20 cellular contexts compared by ENCODE assay signal in the genomic region with DNA sequence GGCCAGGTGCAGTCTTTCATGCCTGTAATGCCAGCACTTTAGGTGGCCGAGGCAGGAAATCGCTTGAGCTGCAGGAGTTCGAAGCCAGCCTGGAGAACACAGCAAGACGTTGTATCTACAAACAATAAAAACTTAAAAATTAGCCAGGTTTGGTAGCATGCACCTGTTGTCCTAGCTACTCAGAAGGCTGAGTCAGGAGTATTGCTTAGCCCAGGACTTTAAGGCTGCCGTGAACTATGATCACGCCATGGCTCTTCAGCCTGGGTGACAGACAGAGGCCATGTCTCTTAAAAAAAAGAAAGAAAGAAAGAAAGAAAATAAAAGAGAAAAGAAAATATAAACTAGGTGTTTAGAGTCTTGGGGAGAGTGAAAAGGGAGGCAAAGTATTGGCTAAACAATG.
DNase-seq lines count a peak whose midpoint lies in the region; ATAC-seq and TF ChIP-seq lines count a peak whose summit lies in the region.
"Had no signal": no experiment of that assay in that cellular context is flagged by ENCODE, and none has a peak within 500 bp of the region (broad histone marks: within the 10 kb centered on the region; RNA-seq: fewer than 3 reads in every experiment).

No MANE protein-coding gene starts in this region.

- no peak overlapping the region for H3K27ac ChIP-seq in GM23338 (ENCODE audit: low read depth)
- peak overlapping the region; percentile 72 to 89 for H3K27ac ChIP-seq in coronary artery
- H3K27ac ChIP-seq: SJCRH30 had no signal

- ATAC-seq in GM23338 (no peak), SK-N-SH treated with all-trans-retinoic acid at 6 μM for 48 hours (no peak)
- ATAC-seq: HepG2, K562 had no signal

- no peak for DNase-seq in GM23338 (ENCODE audit: low spot score)
- peak; percentile 26 for DNase-seq in RPMI8226
- DNase-seq in coronary artery (ENCODE audit: low spot score), result no peak
- no peak for DNase-seq in A172 (ENCODE audit: low spot score)
- no peak for DNase-seq in activated T-helper 2 cell treated with anti-CD3 and anti-CD28 coated beads, Interferon-gamma antibody, Interleukin-2, Interleukin-4, amounts not matched to agents 10 μg/mL and 5 μg/mL and 100 μg/mL, durations not matched to agents 14 hours and 24 hours and 36 hours (ENCODE audit: low spot score)
- no peak for DNase-seq in NOMO-1 treated with DMSO at 0.1 percent for 48 hours (lab: John Stamatoyannopoulos, UW; ENCODE audit: unreplicated experiment)
- DNase-seq: 8988T, Kasumi-1, MV-4-11, NCI-H1105, NCI-H1436 treated with DMSO at 0.1 percent for 48 hours, NCI-H187 treated with DMSO at 0.1 percent for 48 hours, NCI-H2107, NCI-H526 treated with DMSO at 0.1 percent for 48 hours, Peyer's patch, SJCRH30 had no signal

- H3K27me3 Mint-ChIP-seq in GM23338 (ENCODE audit: insufficient read depth, low read depth, poor library complexity) (no peaks in the 10 kb centered on the region), nephron (ENCODE audit: low read depth) (no peaks in the 10 kb centered on the region)
- no peaks in the 10 kb centered on the region for H3K27me3 Mint-ChIP-seq in activated T-helper 2 cell treated with anti-CD3 and anti-CD28 coated beads, Interferon-gamma antibody, Interleukin-2, Interleukin-4, amounts not matched to agents 10 μg/mL and 5 μg/mL and 100 μg/mL, durations not matched to agents 14 hours and 24 hours and 36 hours (ENCODE audit: low read depth)

- H3K36me3 Mint-ChIP-seq in GM23338 (ENCODE audit: low read depth), result peaks cover 5% of the 10 kb centered on the region; the same call in 1 of the 3 replicates
- H3K36me3 Mint-ChIP-seq in nephron (ENCODE audit: low read depth), result peaks cover 7% of the 10 kb centered on the region
- no peaks in the 10 kb centered on the region for H3K36me3 Mint-ChIP-seq in activated T-helper 2 cell treated with anti-CD3 and anti-CD28 coated beads, Interferon-gamma antibody, Interleukin-2, Interleukin-4, amounts not matched to agents 10 μg/mL and 5 μg/mL and 100 μg/mL, durations not matched to agents 14 hours and 24 hours and 36 hours (ENCODE audit: low read depth)

- H3F3A ChIP-seq in GM23338 (replicated peaks; ENCODE audit: low read depth), result no peaks in the 10 kb centered on the region

- no peaks in the 10 kb centered on the region; the same call in 1 of the 2 replicates for H3K9me2 ChIP-seq in GM23338 (ENCODE audit: insufficient read depth)

- H2AFZ ChIP-seq in GM23338, result no peak overlapping the region

- no peak overlapping the region for H3K4me3 Mint-ChIP-seq in GM23338
- no peak overlapping the region for H3K4me3 Mint-ChIP-seq in nephron
- H3K4me3 Mint-ChIP-seq in activated T-helper 2 cell treated with anti-CD3 and anti-CD28 coated beads, Interferon-gamma antibody, Interleukin-2, Interleukin-4, amounts not matched to agents 10 μg/mL and 5 μg/mL and 100 μg/mL, durations not matched to agents 14 hours and 24 hours and 36 hours (ENCODE audit: low read depth), result no peak overlapping the region

- TF ChIP-seq CTCF in GM23338 (conservative IDR thresholded peaks at IDR 0.05; ENCODE audit: low read depth in 2 of 2) (no peak), coronary artery (IDR thresholded peaks at IDR 0.05) (no peak), nephron (IDR thresholded peaks at IDR 0.05; ENCODE audit: unreplicated experiment in 3 of 3) (no peak)

- no peaks in the 10 kb centered on the region for H3K79me2 ChIP-seq in GM23338 (replicated peaks; ENCODE audit: insufficient read depth)

- 0 out of 2 replicates have a peak overlapping the region, but pooled peaks have one; percentile 49 for H3K4me2 ChIP-seq in GM23338

- H3K9me3 Mint-ChIP-seq in GM23338 (peaks cover 15% of the 10 kb centered on the region; the same call in 2 of the 3 replicates), nephron (peaks cover 14% of the 10 kb centered on the region)
- no peaks in the 10 kb centered on the region for H3K9me3 Mint-ChIP-seq in activated T-helper 2 cell treated with anti-CD3 and anti-CD28 coated beads, Interferon-gamma antibody, Interleukin-2, Interleukin-4, amounts not matched to agents 10 μg/mL and 5 μg/mL and 100 μg/mL, durations not matched to agents 14 hours and 24 hours and 36 hours

- H3K4me3 ChIP-seq in GM23338 (no peak overlapping the region), coronary artery (no peak overlapping the region)
- H3K4me3 ChIP-seq: K562, Peyer's patch, SJCRH30 had no signal

- H3K4me1 Mint-ChIP-seq in GM23338, result peaks cover 22% of the 10 kb centered on the region
- peaks cover 46% of the 10 kb centered on the region for H3K4me1 Mint-ChIP-seq in nephron
- H3K4me1 Mint-ChIP-seq in activated T-helper 2 cell treated with anti-CD3 and anti-CD28 coated beads, Interferon-gamma antibody, Interleukin-2, Interleukin-4, amounts not matched to agents 10 μg/mL and 5 μg/mL and 100 μg/mL, durations not matched to agents 14 hours and 24 hours and 36 hours (ENCODE audit: low read depth), result no peaks in the 10 kb centered on the region

- H3K4me1 ChIP-seq in GM23338 (ENCODE audit: insufficient read depth), result peaks cover 21% of the 10 kb centered on the region

- H4K20me1 ChIP-seq in GM23338 (replicated peaks; ENCODE audit: insufficient read depth), result no peaks in the 10 kb centered on the region

- intact Hi-C loops in activated T-helper 2 cell treated with anti-CD3 and anti-CD28 coated beads, Interferon-gamma antibody, Interleukin-2, Interleukin-4, amounts not matched to agents 10 μg/mL and 5 μg/mL and 100 μg/mL, durations not matched to agents 14 hours and 24 hours and 36 hours (cut with micrococcal nuclease), result no loop called here

- peak overlapping the region; percentile 16; the same call in 1 of the 2 replicates for H3K27ac Mint-ChIP-seq in GM23338
- peak overlapping the region in 2 of 3 experiments; percentile 82 to 89 for H3K27ac Mint-ChIP-seq in nephron
- H3K27ac Mint-ChIP-seq in activated T-helper 2 cell treated with anti-CD3 and anti-CD28 coated beads, Interferon-gamma antibody, Interleukin-2, Interleukin-4, amounts not matched to agents 10 μg/mL and 5 μg/mL and 100 μg/mL, durations not matched to agents 14 hours and 24 hours and 36 hours, result no peak overlapping the region

- no peaks in the 10 kb centered on the region for H3K36me3 ChIP-seq in GM23338 (ENCODE audit: insufficient read depth)
- H3K36me3 ChIP-seq: Peyer's patch, SJCRH30 had no signal

- no peaks in the 10 kb centered on the region for H3K27me3 ChIP-seq in GM23338 (ENCODE audit: insufficient read depth)
- H3K27me3 ChIP-seq: Peyer's patch, SJCRH30 had no signal

TF ChIP-seq in SK-N-SH treated with all-trans-retinoic acid at 6 μM for 48 hours, 23 proteins besides CTCF, POLR2A, EP300 and RAD21:
- TF ChIP-seq TCF4 (CRISPR knock-in tag; IDR thresholded peaks at IDR 0.05; ENCODE audit: borderline replicate concordance), result no peak
- no peak for TF ChIP-seq BACH2 (CRISPR knock-in tag; IDR thresholded peaks at IDR 0.05; ENCODE audit: borderline replicate concordance)
- no peak for TF ChIP-seq ZFP3 (CRISPR knock-in tag; IDR thresholded peaks at IDR 0.05)
- no peak for TF ChIP-seq ISL1 (CRISPR knock-in tag; IDR thresholded peaks at IDR 0.05)
- TF ChIP-seq, protein P1, sequence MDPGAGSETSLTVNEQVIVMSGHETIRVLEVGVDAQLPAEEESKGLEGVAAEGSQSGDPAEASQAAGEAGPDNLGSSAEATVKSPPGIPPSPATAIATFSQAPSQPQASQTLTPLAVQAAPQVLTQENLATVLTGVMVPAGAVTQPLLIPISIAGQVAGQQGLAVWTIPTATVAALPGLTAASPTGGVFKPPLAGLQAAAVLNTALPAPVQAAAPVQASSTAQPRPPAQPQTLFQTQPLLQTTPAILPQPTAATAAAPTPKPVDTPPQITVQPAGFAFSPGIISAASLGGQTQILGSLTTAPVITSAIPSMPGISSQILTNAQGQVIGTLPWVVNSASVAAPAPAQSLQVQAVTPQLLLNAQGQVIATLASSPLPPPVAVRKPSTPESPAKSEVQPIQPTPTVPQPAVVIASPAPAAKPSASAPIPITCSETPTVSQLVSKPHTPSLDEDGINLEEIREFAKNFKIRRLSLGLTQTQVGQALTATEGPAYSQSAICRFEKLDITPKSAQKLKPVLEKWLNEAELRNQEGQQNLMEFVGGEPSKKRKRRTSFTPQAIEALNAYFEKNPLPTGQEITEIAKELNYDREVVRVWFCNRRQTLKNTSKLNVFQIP (CRISPR knock-in tag; IDR thresholded peaks at IDR 0.05; ENCODE audit: borderline replicate concordance, low read depth), result no peak
- TF ChIP-seq ESRRG (CRISPR knock-in tag; IDR thresholded peaks at IDR 0.05), result no peak
- no peak for TF ChIP-seq PPARA (CRISPR knock-in tag; IDR thresholded peaks at IDR 0.05; ENCODE audit: borderline replicate concordance)
- no peak for TF ChIP-seq TOX (CRISPR knock-in tag; IDR thresholded peaks at IDR 0.05; ENCODE audit: borderline replicate concordance)
- TF ChIP-seq ARNTL (CRISPR knock-in tag; IDR thresholded peaks at IDR 0.05; ENCODE audit: borderline replicate concordance, low read depth), result no peak
